Comparison of ENCODE assay signal across 16 cellular contexts in the genomic region with DNA sequence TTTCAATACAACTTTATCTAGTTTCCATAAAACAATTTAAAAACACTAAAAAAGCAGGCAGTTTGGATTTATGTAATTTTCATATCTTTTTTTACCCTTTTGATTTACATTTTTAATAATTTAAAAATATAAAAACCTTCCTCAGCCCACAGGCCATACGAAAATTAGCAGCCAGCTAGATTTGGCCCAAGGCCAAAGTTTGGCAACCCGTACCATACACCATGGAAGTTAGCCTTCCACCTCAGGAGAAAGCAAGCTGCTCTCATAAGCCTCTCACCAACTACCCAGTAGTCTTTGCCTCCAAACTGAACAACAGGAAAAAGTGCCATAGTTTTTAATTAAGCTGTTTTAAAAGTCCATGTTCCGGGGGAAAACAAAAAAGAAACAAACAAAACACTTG.
"Had no signal": no experiment of that assay in that cellular context is flagged by ENCODE, and none has a peak within 500 bp of the region (broad histone marks: within the 10 kb centered on the region; RNA-seq: fewer than 3 reads in every experiment).

No MANE protein-coding gene starts in this region.

- H3K4me3 ChIP-seq: body of pancreas, cardiac muscle cell, esophagus muscularis mucosa, spleen, thoracic aorta had no signal

- H3K9me3 ChIP-seq: body of pancreas, esophagus muscularis mucosa, spleen, thoracic aorta had no signal

- DNase-seq: activated gamma-delta T cell treated with Interleukin-2 at 50 U/mL for 16 hours; activated T-cell treated with anti-CD3 and anti-CD28 coated beads, Interleukin-2, amount 50 U/mL, for 1 hour; effector memory CD4-positive, alpha-beta T cell; glutamatergic neuron; hippocampal formation; midbrain; natural killer cell; spleen; stimulated activated CD4-positive, alpha-beta T cell treated with anti-CD3 and anti-CD28 coated beads, Interleukin-4, amount 100 ng/mL, for 1 hour; stimulated activated naive CD4-positive, alpha-beta T cell; T-helper 9 cell had no signal

- H3K4me1 ChIP-seq: spleen had no signal

- ATAC-seq: body of pancreas, natural killer cell, WTC11 had no signal

- H3K36me3 ChIP-seq: cardiac muscle cell, esophagus muscularis mucosa, spleen, thoracic aorta had no signal

- H3K27me3 ChIP-seq: body of pancreas, cardiac muscle cell, esophagus muscularis mucosa, spleen had no signal
